In genomic region chr11:73286240-73286810, GRCh38 we compare ENCODE assay signal across 1 cellular context.
TF ChIP-seq lines count a peak whose summit lies in the region.

No MANE protein-coding gene starts in this region.

TF ChIP-seq in HEK293, 187 proteins besides CTCF, POLR2A, EP300 and RAD21 (continued from another document):
- TF ChIP-seq ZNF518A (tag by site-specific recombination; conservative IDR thresholded peaks at IDR 0.05; ENCODE audit: low read depth) (no peak), TSHZ1 (tag by site-specific recombination; IDR thresholded peaks at IDR 0.05; ENCODE audit: borderline replicate concordance) (no peak), ZSCAN23 (tag by site-specific recombination; IDR thresholded peaks at IDR 0.05) (no peak)
